Comparison of ENCODE assay signal across 13 cellular contexts in genomic region chr1:209879539-209879938, GRCh38. TPM values are rescaled to one million over a fixed set of nuclear protein-coding genes. Genes with fewer than 3 reads are reported as not detected.
DNase-seq lines count a peak whose midpoint lies in the region; ATAC-seq and TF ChIP-seq lines count a peak whose summit lies in the region.
"Had no signal": no experiment of that assay in that cellular context is flagged by ENCODE, and none has a peak within 500 bp of the region (broad histone marks: within the 10 kb centered on the region; RNA-seq: fewer than 3 reads in every experiment).

No MANE protein-coding gene starts in this region.

- H3K27ac Mint-ChIP-seq in activated naive CD4-positive, alpha-beta T cell treated with anti-CD3 and anti-CD28 coated beads for 36 hours, result no peak overlapping the region

- H3K36me3 Mint-ChIP-seq in activated naive CD4-positive, alpha-beta T cell treated with anti-CD3 and anti-CD28 coated beads for 36 hours (ENCODE audit: low read depth), result no peaks in the 10 kb centered on the region

- no peak for ATAC-seq in GM18519 (IDR thresholded peaks at IDR 0.05; ENCODE audit: low FRiP score, unreplicated experiment)

- H3K9me3 Mint-ChIP-seq in activated naive CD4-positive, alpha-beta T cell treated with anti-CD3 and anti-CD28 coated beads for 36 hours, result no peaks in the 10 kb centered on the region

- H3K27ac ChIP-seq in epithelial cell of prostate, result peak overlapping the region; percentile 29
- H3K27ac ChIP-seq: upper lobe of left lung had no signal

- peaks cover 19% of the 10 kb centered on the region for H3K27me3 Mint-ChIP-seq in activated naive CD4-positive, alpha-beta T cell treated with anti-CD3 and anti-CD28 coated beads for 36 hours (ENCODE audit: low read depth)

- CTCF ChIA-PET in activated naive CD4-positive, alpha-beta T cell treated with anti-CD3 and anti-CD28 coated beads for 36 hours (lab: Charles Lee), result interaction anchor here (0.9 kb wide), 1 partner anchor 102 kb away, joined by 3 read pairs; no protein-coding TSS in a partner anchor

- intact Hi-C loops in activated naive CD4-positive, alpha-beta T cell treated with anti-CD3 and anti-CD28 coated beads for 36 hours (cut with micrococcal nuclease), result no loop called here

- H3K4me3 Mint-ChIP-seq in activated naive CD4-positive, alpha-beta T cell treated with anti-CD3 and anti-CD28 coated beads for 36 hours, result no peak overlapping the region

- peak; percentile 36 for DNase-seq in DMS79 treated with DMSO at 0.1 percent for 48 hours (lab: John Stamatoyannopoulos, UW)
- DNase-seq in DMS79 (lab: John Stamatoyannopoulos, UW), result no peak
- peak; percentile 15 to 68 for DNase-seq in NCI-H526 (lab: John Stamatoyannopoulos, UW)
- no peak for DNase-seq in epithelial cell of prostate (ENCODE audit: low read depth, low spot score)
- peak; percentile 91 for DNase-seq in retinal pigment epithelial cell (ENCODE audit: low read depth)
- DNase-seq in islet precursor cell, result no peak
- no peak for DNase-seq in activated naive CD4-positive, alpha-beta T cell treated with anti-CD3 and anti-CD28 coated beads for 36 hours
- DNase-seq: 8988T; activated CD4-positive, alpha-beta T cell treated with anti-CD3 and anti-CD28 coated beads, Interleukin-2, amount 50 U/mL, for 1 hour; amniotic stem cell; RPMI8226 had no signal

- no peak for TF ChIP-seq CTCF in retinal pigment epithelial cell (conservative IDR thresholded peaks at IDR 0.05; ENCODE audit: low read depth, low read length)

- H3K4me1 Mint-ChIP-seq in activated naive CD4-positive, alpha-beta T cell treated with anti-CD3 and anti-CD28 coated beads for 36 hours (ENCODE audit: low read depth), result no peaks in the 10 kb centered on the region

- H3K4me3 ChIP-seq in retinal pigment epithelial cell (ENCODE audit: low read length), result no peak overlapping the region
- H3K4me3 ChIP-seq: upper lobe of left lung had no signal

RNA-seq across cellular contexts. Expression of gene UTP25, which starts 51.8 kb away (rescaled TPM):
- 1 to 10 TPM; 4.1 to 4.6 TPM for total RNA-seq in activated naive CD4-positive, alpha-beta T cell treated with anti-CD3 and anti-CD28 coated beads for 36 hours

RNA-seq across cellular contexts. Expression of gene SYT14, which starts 58.5 kb away (rescaled TPM):
- not detected for total RNA-seq in activated naive CD4-positive, alpha-beta T cell treated with anti-CD3 and anti-CD28 coated beads for 36 hours
- total RNA-seq: upper lobe of left lung had no signal

Comparison
In these comparisons a context has a peak if more than half of its experiments do, and no peak if none do; other contexts are left out.
1. DNase-seq: peak in DMS79 treated with DMSO at 0.1 percent for 48 hours (single experiment), NCI-H526 (2 of 2) and retinal pigment epithelial cell (single experiment); none in DMS79 (single experiment), epithelial cell of prostate (single experiment), islet precursor cell (single experiment) and activated naive CD4-positive, alpha-beta T cell treated with anti-CD3 and anti-CD28 coated beads for 36 hours (single experiment).